ENCODE assay signal across 19 cellular contexts in genomic region chr4:94613248-94613647, GRCh38.
"Had no signal": no experiment of that assay in that cellular context is flagged by ENCODE, and none has a peak within 500 bp of the region (broad histone marks: within the 10 kb centered on the region; RNA-seq: fewer than 3 reads in every experiment).

No MANE protein-coding gene starts in this region.

- H3K4me1 Mint-ChIP-seq: stimulated activated naive B cell treated with anti-CD40 and anti-IgM and Interleukin-4, amounts not matched to agents 10 μg/mL and 1 μg/mL and 100 μg/mL, for 72 hours had no signal

- H3K27ac Mint-ChIP-seq: endodermal cell; naive thymus-derived CD4-positive, alpha-beta T cell; nephron progenitor cell; stimulated activated naive B cell treated with anti-CD40 and anti-IgM and Interleukin-4, amounts not matched to agents 10 μg/mL and 1 μg/mL and 100 μg/mL, for 72 hours; stimulated activated naive CD8-positive, alpha-beta T cell treated with anti-CD3 and anti-CD28 coated beads, Interleukin-15, amount 100 ng/mL, for 72 hours had no signal

- H3K4me1 ChIP-seq: heart left ventricle, psoas muscle, right lobe of liver, testis, tibial nerve, upper lobe of right lung, vagina had no signal

- ATAC-seq: left cardiac atrium; naive thymus-derived CD4-positive, alpha-beta T cell; psoas muscle; right lobe of liver; stimulated activated naive B cell treated with anti-CD40 and anti-IgM and Interleukin-4, amounts not matched to agents 10 μg/mL and 1 μg/mL and 100 μg/mL, for 72 hours; stimulated activated naive CD8-positive, alpha-beta T cell treated with anti-CD3 and anti-CD28 coated beads, Interleukin-15, amount 100 ng/mL, for 72 hours; upper lobe of right lung had no signal

- H3K4me3 Mint-ChIP-seq: endodermal cell; naive thymus-derived CD4-positive, alpha-beta T cell; nephron progenitor cell; stimulated activated naive B cell treated with anti-CD40 and anti-IgM and Interleukin-4, amounts not matched to agents 10 μg/mL and 1 μg/mL and 100 μg/mL, for 72 hours; stimulated activated naive CD8-positive, alpha-beta T cell treated with anti-CD3 and anti-CD28 coated beads, Interleukin-15, amount 100 ng/mL, for 72 hours had no signal

- H3K4me3 ChIP-seq: heart left ventricle, left ventricle myocardium inferior, psoas muscle, right lobe of liver, testis, tibial nerve, upper lobe of right lung, vagina had no signal

- H3K9me3 ChIP-seq: heart left ventricle, left ventricle myocardium inferior, psoas muscle, right lobe of liver, testis, tibial nerve, upper lobe of right lung, vagina had no signal

- H3K27me3 ChIP-seq: heart left ventricle, right lobe of liver, testis, tibial nerve, upper lobe of right lung, vagina had no signal

- DNase-seq: dermis blood vessel endothelial cell; endodermal cell; heart left ventricle; hippocampal formation; left cardiac atrium; left ventricle myocardium inferior; naive thymus-derived CD4-positive, alpha-beta T cell; nephron progenitor cell; psoas muscle; retina; right lobe of liver; stimulated activated CD4-positive, alpha-beta T cell treated with anti-CD3 and anti-CD28 coated beads, Interleukin-2, amount 100 ng/mL, for 24 hours; stimulated activated CD4-positive, alpha-beta T cell treated with anti-CD3 and anti-CD28 coated beads, Interleukin-4, amount 100 ng/mL, for 4 hours; stimulated activated naive B cell treated with anti-CD40 and anti-IgM and Interleukin-4, amounts not matched to agents 10 μg/mL and 1 μg/mL and 100 μg/mL, for 72 hours; stimulated activated naive CD8-positive, alpha-beta T cell treated with anti-CD3 and anti-CD28 coated beads, Interleukin-15, amount 100 ng/mL, for 72 hours; testis; upper lobe of right lung had no signal

- H3K27me3 Mint-ChIP-seq: stimulated activated naive B cell treated with anti-CD40 and anti-IgM and Interleukin-4, amounts not matched to agents 10 μg/mL and 1 μg/mL and 100 μg/mL, for 72 hours; stimulated activated naive CD8-positive, alpha-beta T cell treated with anti-CD3 and anti-CD28 coated beads, Interleukin-15, amount 100 ng/mL, for 72 hours had no signal

- H3K27ac ChIP-seq: heart left ventricle, left ventricle myocardium inferior, psoas muscle, right lobe of liver, testis, tibial nerve, upper lobe of right lung, vagina had no signal

- H3K9me3 Mint-ChIP-seq: endodermal cell; naive thymus-derived CD4-positive, alpha-beta T cell; nephron progenitor cell; stimulated activated naive B cell treated with anti-CD40 and anti-IgM and Interleukin-4, amounts not matched to agents 10 μg/mL and 1 μg/mL and 100 μg/mL, for 72 hours; stimulated activated naive CD8-positive, alpha-beta T cell treated with anti-CD3 and anti-CD28 coated beads, Interleukin-15, amount 100 ng/mL, for 72 hours had no signal
